Comparison of ENCODE assay signal across 8 cellular contexts in genomic region chr14:67934087-67934486, GRCh38.
DNase-seq lines count a peak whose midpoint lies in the region; ATAC-seq and TF ChIP-seq lines count a peak whose summit lies in the region.

No MANE protein-coding gene starts in this region.

- TF ChIP-seq EP300 in esophagus muscularis mucosa (IDR thresholded peaks at IDR 0.05) = no peak

- H3K9me3 ChIP-seq in SK-N-MC (ENCODE audit: low read depth, low read length) = 0 out of 2 replicates have a peak, but pooled peaks cover 3% of the 10 kb centered on the region
- peaks cover 0 to 11% (median 7%) of the 10 kb centered on the region in 4 donors for H3K9me3 ChIP-seq in esophagus muscularis mucosa
- H3K9me3 ChIP-seq in muscle layer of duodenum (ENCODE audit: control insufficient read depth in 1 of 2, low read length in 2 of 2) = peaks cover 6 to 7% of the 10 kb centered on the region in 2 donors

- no peaks in the 10 kb centered on the region for H3K27me3 ChIP-seq in esophagus muscularis mucosa
- no peaks in the 10 kb centered on the region for H3K27me3 ChIP-seq in muscle layer of duodenum (ENCODE audit: low read depth, low read length)

- DNase-seq in A172 (ENCODE audit: low spot score) (peak; percentile 81), GDM1 (lab: John Stamatoyannopoulos, UW) (peak; percentile 23), NB4 (ENCODE audit: low read depth) (peak; percentile 66), SK-N-MC (ENCODE audit: low read depth, low spot score) (peak; percentile 90), esophagus muscularis mucosa (ENCODE audit: extremely low spot score) (no peak)

- H3K4me1 ChIP-seq in esophagus muscularis mucosa (peaks cover 12 to 21% (median 14%) of the 10 kb centered on the region in 4 donors), muscle layer of duodenum (ENCODE audit: control insufficient read depth in 1 of 2, insufficient read depth in 2 of 2, low read length in 2 of 2) (peaks cover 0 to 4% of the 10 kb centered on the region in 2 donors)

- TF ChIP-seq CTCF in NB4 (IDR thresholded peaks at IDR 0.05; ENCODE audit: low read depth, low read length) (peak; percentile 59), esophagus muscularis mucosa (IDR thresholded peaks at IDR 0.05) (peak; percentile 77 to 92 (median 80))

- H3K27ac ChIP-seq in SK-N-MC (peak overlapping the region; percentile 84; the same call in 1 of the 2 replicates), esophagus muscularis mucosa (replicated peaks in 1 of 4) (peak overlapping the region; percentile 36 to 65 (median 60)), muscle layer of duodenum (ENCODE audit: low read length) (peak overlapping the region; percentile 40)

- intact Hi-C loops in esophagus muscularis mucosa (cut with DNase I) = loop anchor here (2.0 to 10.0 kb wide), 3 partner anchors 591 to 883 kb away; no protein-coding TSS in a partner anchor

- no peak for ATAC-seq in HG02885 (IDR thresholded peaks at IDR 0.05; ENCODE audit: poor library complexity, unreplicated experiment)
- ATAC-seq in GM19463 (IDR thresholded peaks at IDR 0.05; ENCODE audit: unreplicated experiment) = no peak

- H3K36me3 ChIP-seq in SK-N-MC (ENCODE audit: insufficient read depth, low read length) = no peaks in the 10 kb centered on the region
- no peaks in the 10 kb centered on the region for H3K36me3 ChIP-seq in esophagus muscularis mucosa
- no peaks in the 10 kb centered on the region for H3K36me3 ChIP-seq in muscle layer of duodenum (ENCODE audit: control insufficient read depth in 1 of 2, insufficient read depth in 2 of 2, low read length in 2 of 2)

- WGBS in esophagus muscularis mucosa = 27% methylated on average over 1 of the region's 1 CpG

- H3K4me3 ChIP-seq in NB4 (ENCODE audit: low read depth, low read length) (no peak overlapping the region), SK-N-MC (peak overlapping the region; percentile 31), esophagus muscularis mucosa (no peak overlapping the region), muscle layer of duodenum (ENCODE audit: low read depth in 1 of 2, low read length in 2 of 2) (no peak overlapping the region)

- no peak overlapping the region for H3K9ac ChIP-seq in SK-N-MC (ENCODE audit: insufficient read length)

- no peak for TF ChIP-seq POLR2A in NB4 (IDR thresholded peaks at IDR 0.05; ENCODE audit: extremely low read depth, insufficient read length)
- no peak for TF ChIP-seq POLR2A in esophagus muscularis mucosa (IDR thresholded peaks at IDR 0.05; ENCODE audit: low read depth)
